ENCODE assay signal across 23 cellular contexts in genomic region chrX:153801646-153802045, GRCh38. TPM values are rescaled to one million over a fixed set of nuclear protein-coding genes. Genes with fewer than 3 reads are reported as not detected.
DNase-seq lines count a peak whose midpoint lies in the region; ATAC-seq and TF ChIP-seq lines count a peak whose summit lies in the region.
"Had no signal": no experiment of that assay in that cellular context is flagged by ENCODE, and none has a peak within 500 bp of the region (broad histone marks: within the 10 kb centered on the region; RNA-seq: fewer than 3 reads in every experiment).

No MANE protein-coding gene starts in this region.

- intact Hi-C loops in PC-3 (cut with micrococcal nuclease), result no loop called here

- WGBS in GM23248 (ENCODE audit: low coverage in 1 of 2, low lambda C conversion rate in 2 of 2, missing lambda C conversion rate in 2 of 2), 2 experiments, result 93 to 96% methylated on average over 4 to 6 of the region's 9 CpGs

- H3K4me3 ChIP-seq in GM23248, result no peak overlapping the region
- no peak overlapping the region for H3K4me3 ChIP-seq in PC-3 (ENCODE audit: low read length)
- H3K4me3 ChIP-seq: BLaER1 treated with 17β-estradiol and CSF1 and Interleukin-3, amounts not matched to agents 10 nM and 100 nM had no signal

- H2AFZ ChIP-seq in GM23248, result no peak overlapping the region
- no peak overlapping the region for H2AFZ ChIP-seq in PC-3 (ENCODE audit: low read length)

- ATAC-seq in PC-3, result peak; percentile 37; the same call in 1 of the 2 replicates
- ATAC-seq: CD8-positive, alpha-beta T cell; SK-N-SH treated with all-trans-retinoic acid at 6 μM for 48 hours had no signal

- H3K27me3 ChIP-seq in GM23248 (replicated peaks; ENCODE audit: insufficient read depth), result no peaks in the 10 kb centered on the region
- no peaks in the 10 kb centered on the region for H3K27me3 ChIP-seq in PC-3 (ENCODE audit: low read length)

- H4K20me1 ChIP-seq in GM23248 (ENCODE audit: insufficient read depth) (no peaks in the 10 kb centered on the region), PC-3 (ENCODE audit: low read length) (no peaks in the 10 kb centered on the region)

- H3K9ac ChIP-seq in GM23248, result no peak overlapping the region
- H3K9ac ChIP-seq in PC-3 (ENCODE audit: low read length), result no peak overlapping the region
- H3K9ac ChIP-seq: BLaER1 treated with 17β-estradiol and CSF1 and Interleukin-3, amounts not matched to agents 10 nM and 100 nM; KMS-11 had no signal

- CTCF ChIA-PET in PC-3 (lab: Charles Lee), result no interaction called here

- H3K9me3 ChIP-seq in GM23248 (ENCODE audit: low read depth) (no peaks in the 10 kb centered on the region), PC-3 (ENCODE audit: low read length) (no peaks in the 10 kb centered on the region)

- no peak for TF ChIP-seq CTCF in PC-3 (conservative IDR thresholded peaks at IDR 0.05; ENCODE audit: low read depth, low read length)

- DNase-seq in GM23248, result peak; percentile 7
- no peak for DNase-seq in PC-3
- peak; percentile 21 for DNase-seq in kidney tubule cell (ENCODE audit: low spot score)
- DNase-seq in NCI-H1694 (lab: John Stamatoyannopoulos, UW), result no peak
- DNase-seq in NCI-H526 treated with DMSO at 0.1 percent for 48 hours (lab: John Stamatoyannopoulos, UW), result no peak
- DNase-seq: ACHN; Calu3; CD8-positive, alpha-beta T cell; DMS153; GDM1; HCEC 1CT; NCI-H1092 treated with DMSO at 0.1 percent for 48 hours; NCI-H146; NCI-H2081; NCI-H2171; NCI-H345; NCI-H524; NCI-H82 had no signal

- H3K4me2 ChIP-seq in GM23248 (ENCODE audit: unreplicated experiment), result no peak overlapping the region
- H3K4me2 ChIP-seq in PC-3 (ENCODE audit: low read length), result no peak overlapping the region
- H3K4me2 ChIP-seq: BLaER1 treated with 17β-estradiol and CSF1 and Interleukin-3, amounts not matched to agents 10 nM and 100 nM; KMS-11 had no signal

- POLR2A ChIA-PET in PC-3 (lab: Charles Lee; ENCODE audit: unreplicated experiment), result no interaction called here

- H3K36me3 ChIP-seq in GM23248 (ENCODE audit: low read depth) (no peaks in the 10 kb centered on the region), PC-3 (ENCODE audit: low read depth, low read length) (peaks cover 8% of the 10 kb centered on the region; the same call in 1 of the 2 replicates)

- H3K4me1 ChIP-seq in GM23248 (ENCODE audit: insufficient read depth) (no peaks in the 10 kb centered on the region), PC-3 (ENCODE audit: insufficient read depth, low read length) (no peaks in the 10 kb centered on the region)

- BruUV-seq in PC-3 (replicated peaks; lab: Mats Ljungman, UMichigan), result no TSS peak

- in situ Hi-C loops in GM23248 (cut with MboI), result no loop called here

- H3F3A ChIP-seq in GM23248 (ENCODE audit: insufficient read depth) (no peaks in the 10 kb centered on the region), PC-3 (ENCODE audit: low read length, unreplicated experiment) (no peaks in the 10 kb centered on the region)

- H3K79me2 ChIP-seq in GM23248 (ENCODE audit: insufficient read depth) (peaks cover 5% of the 10 kb centered on the region), PC-3 (ENCODE audit: low read length) (peaks cover 1% of the 10 kb centered on the region; the same call in 1 of the 2 replicates)

- H3K9me2 ChIP-seq in GM23248 (ENCODE audit: insufficient read depth), result no peaks in the 10 kb centered on the region
- no peaks in the 10 kb centered on the region for H3K9me2 ChIP-seq in PC-3 (replicated peaks; ENCODE audit: low read length)

- H3K27ac ChIP-seq in GM23248 (no peak overlapping the region), PC-3 (ENCODE audit: low read length) (no peak overlapping the region)
- H3K27ac ChIP-seq: BLaER1 treated with 17β-estradiol and CSF1 and Interleukin-3, amounts not matched to agents 10 nM and 100 nM; KMS-11 had no signal

RNA-seq across cellular contexts. Expression of gene SSR4, which starts 7.2 kb away (rescaled TPM):
- total RNA-seq in GM23248 (2014; rRNA removed; shearing (Covaris generic)), result 225 and 295 TPM in 2 replicates
- polyA plus RNA-seq in GM23248 (2016; fragmentation: Nextera tagmentation; extraction: Ambion mirVana), result 568 TPM in 2 replicates
- 232 and 298 TPM in 2 replicates for total RNA-seq in PC-3 (2014; rRNA removed)

RNA-seq across cellular contexts. Expression of gene IDH3G, which starts 7.5 kb away (rescaled TPM):
- 79.5 and 88.2 TPM in 2 replicates for total RNA-seq in GM23248 (2014; rRNA removed; shearing (Covaris generic))
- 76.1 and 83.2 TPM in 2 replicates for polyA plus RNA-seq in GM23248 (2016; fragmentation: Nextera tagmentation; extraction: Ambion mirVana)
- 88.6 and 104 TPM in 2 replicates for total RNA-seq in PC-3 (2014; rRNA removed)

RNA-seq across cellular contexts. Expression of gene SRPK3, which starts 20.8 kb away (rescaled TPM):
- total RNA-seq in GM23248 (2014; rRNA removed; shearing (Covaris generic)), result 0.86 TPM in 1 of 2 replicates, not detected in the other
- polyA plus RNA-seq in GM23248 (2016; fragmentation: Nextera tagmentation; extraction: Ambion mirVana), result 0.53 and 1.1 TPM in 2 replicates
- 0.40 and 1.5 TPM in 2 replicates for total RNA-seq in PC-3 (2014; rRNA removed)
- total RNA-seq: CD8-positive, alpha-beta T cell; HT1080; T-helper 2 cell treated with Interferon-gamma antibody and Interleukin-4, amounts not matched to agents 100 ng/mL and 5 ng/mL, for 36 hours had no signal

RNA-seq across cellular contexts. Expression of gene PDZD4, which starts 28.7 kb away (rescaled TPM):
- 1.5 TPM in 1 of 2 replicates, not detected in the other for total RNA-seq in GM23248 (2014; rRNA removed; shearing (Covaris generic))
- not detected in 2 replicates for polyA plus RNA-seq in GM23248 (2016; fragmentation: Nextera tagmentation; extraction: Ambion mirVana)
- 0.26 and 0.63 TPM in 2 replicates for total RNA-seq in PC-3 (2014; rRNA removed)

RNA-seq across cellular contexts. Expression of gene PLXNB3, which starts 37.6 kb away (rescaled TPM):
- 12.5 and 13.5 TPM in 2 replicates for total RNA-seq in GM23248 (2014; rRNA removed; shearing (Covaris generic))
- 7.1 and 8.8 TPM in 2 replicates for polyA plus RNA-seq in GM23248 (2016; fragmentation: Nextera tagmentation; extraction: Ambion mirVana)
- 27.3 and 43.5 TPM in 2 replicates for total RNA-seq in PC-3 (2014; rRNA removed)

Comparison
In these comparisons a context has a peak if more than half of its experiments do, and no peak if none do; other contexts are left out.
1. DNase-seq: peak in GM23248 (single experiment) and kidney tubule cell (single experiment); none in PC-3 (single experiment), NCI-H1694 (single experiment) and NCI-H526 treated with DMSO at 0.1 percent for 48 hours (single experiment).